1 cellular context compared by ENCODE assay signal in the genomic region with DNA sequence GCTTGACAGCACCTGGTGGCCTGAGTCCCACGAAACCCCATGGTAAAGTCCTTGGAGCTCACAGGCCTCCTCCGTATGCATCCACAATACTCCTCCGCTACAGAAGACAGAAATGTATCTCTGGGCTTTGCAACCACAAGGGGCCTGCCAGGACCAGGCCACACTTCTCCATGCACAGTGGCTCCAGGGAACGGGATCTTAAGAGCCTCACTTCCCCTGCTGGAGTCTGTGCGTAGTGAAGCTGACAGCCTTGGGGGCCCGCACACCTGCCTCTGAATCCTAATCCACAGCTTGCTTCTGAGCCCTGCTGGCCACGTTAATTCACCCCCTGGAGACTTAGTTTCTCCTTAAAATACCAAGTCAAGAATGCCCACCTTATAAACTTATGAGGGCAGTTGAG.
TF ChIP-seq lines count a peak whose summit lies in the region.

No MANE protein-coding gene starts in this region.

TF ChIP-seq in K562, 482 proteins besides CTCF, POLR2A, EP300 and RAD21:
- no peak for TF ChIP-seq IFI16 (CRISPR knock-in tag; IDR thresholded peaks at IDR 0.05)
TF ChIP-seq in K562: peak in this region for 0.
